7 cellular contexts compared by ENCODE assay signal in the genomic region with DNA sequence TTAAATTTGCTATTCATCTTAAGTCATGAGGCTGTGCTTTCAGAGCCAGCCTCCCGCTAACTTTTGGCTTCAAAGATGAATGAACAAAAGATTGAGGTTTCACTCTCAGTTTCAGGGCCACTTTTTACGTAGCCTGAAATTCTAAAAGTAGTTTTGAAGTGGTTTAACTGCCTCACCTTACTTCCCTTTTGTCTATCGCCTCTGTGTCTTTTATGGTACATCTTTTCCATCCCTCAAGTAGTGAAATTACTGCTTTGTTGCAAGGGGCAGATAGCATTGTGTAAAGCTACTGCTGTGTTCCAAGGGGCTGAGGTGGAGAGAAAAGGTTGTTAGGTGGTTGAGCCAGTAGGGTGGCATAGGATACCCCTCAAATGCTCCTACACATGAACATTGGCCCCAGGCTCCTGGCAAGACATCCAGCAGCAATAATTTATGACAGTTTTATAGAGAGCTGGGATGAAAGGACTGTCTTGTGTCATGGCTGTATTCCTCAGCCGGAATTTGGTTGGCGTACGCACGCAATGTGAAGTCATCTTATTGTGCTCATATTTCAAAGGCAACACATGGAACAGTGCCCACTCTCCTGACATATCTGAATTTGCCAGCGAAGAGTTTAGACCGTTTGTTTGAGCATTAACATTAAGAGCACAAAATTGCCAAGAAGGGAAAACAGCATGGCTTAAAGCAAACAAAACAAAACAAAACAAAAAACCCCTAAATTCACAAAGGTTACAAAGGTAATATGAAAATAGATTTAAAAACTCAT. TPM values are rescaled to one million over a fixed set of nuclear protein-coding genes. Genes with fewer than 3 reads are reported as not detected.
DNase-seq lines count a peak whose midpoint lies in the region; FAIRE-seq and TF ChIP-seq lines count a peak whose summit lies in the region.

No MANE protein-coding gene starts in this region.

- peak overlapping the region; percentile 6 for H2BK120ac ChIP-seq in mesendoderm (ENCODE audit: low read depth, low read length)

- peak overlapping the region; percentile 71 for H3K18ac ChIP-seq in mesendoderm (ENCODE audit: low read length)

- H3K4ac ChIP-seq in mesendoderm (ENCODE audit: low read depth, low read length): peak overlapping the region; percentile 42

- peaks cover 29% of the 10 kb centered on the region for H3F3A ChIP-seq in GM23248 (ENCODE audit: insufficient read depth)

- 7 to 8% methylated on average over 9 of the region's 9 CpGs for WGBS in GM23248 (ENCODE audit: low coverage in 1 of 2, low lambda C conversion rate in 2 of 2, missing lambda C conversion rate in 2 of 2), 2 experiments
- WGBS in mesendoderm (ENCODE audit: extremely low coverage, insufficient coverage, low lambda C conversion rate): no CpG with 5 or more reads among the region's 9 CpGs

- H3K27me3 ChIP-seq in GM23248 (replicated peaks; ENCODE audit: insufficient read depth) (no peaks in the 10 kb centered on the region), Karpas-422 (ENCODE audit: low read length) (0 out of 2 replicates have a peak, but pooled peaks cover 2% of the 10 kb centered on the region), mesendoderm (ENCODE audit: insufficient read depth, low read length, poor library complexity) (no peaks in the 10 kb centered on the region), brain microvascular endothelial cell (replicated peaks) (no peaks in the 10 kb centered on the region)

- no peak overlapping the region for H3K23ac ChIP-seq in mesendoderm (ENCODE audit: low read length)

- no peak overlapping the region for H4K5ac ChIP-seq in mesendoderm (ENCODE audit: low read length)

- no peaks in the 10 kb centered on the region for H3K79me2 ChIP-seq in GM23248 (ENCODE audit: insufficient read depth)
- H3K79me2 ChIP-seq in Karpas-422 (ENCODE audit: low read length): no peaks in the 10 kb centered on the region
- H3K79me2 ChIP-seq in mesendoderm (ENCODE audit: control insufficient read depth, insufficient read depth, low read length): no peaks in the 10 kb centered on the region

- no peaks in the 10 kb centered on the region for H3K9me3 ChIP-seq in GM23248 (ENCODE audit: low read depth)
- H3K9me3 ChIP-seq in Karpas-422 (ENCODE audit: low read length): no peaks in the 10 kb centered on the region

- H3K27ac ChIP-seq in GM23248 (peak overlapping the region; percentile 79), Karpas-422 (ENCODE audit: low read length) (peak overlapping the region; percentile 69), mesendoderm (ENCODE audit: low read depth, low read length) (peak overlapping the region; percentile 12), brain microvascular endothelial cell (no peak overlapping the region)

- H3K4me1 ChIP-seq in GM23248 (ENCODE audit: insufficient read depth): peaks cover 46% of the 10 kb centered on the region
- peaks cover 32% of the 10 kb centered on the region for H3K4me1 ChIP-seq in Karpas-422 (ENCODE audit: low read length)
- H3K4me1 ChIP-seq in mesendoderm (ENCODE audit: control insufficient read depth, low read depth, low read length): peaks cover 7% of the 10 kb centered on the region

- H2AFZ ChIP-seq in GM23248 (peak overlapping the region; percentile 76), Karpas-422 (ENCODE audit: low read length) (peak overlapping the region; percentile 99)

- H3K4me2 ChIP-seq in GM23248 (ENCODE audit: unreplicated experiment) (peak overlapping the region; percentile 82), Karpas-422 (ENCODE audit: low read depth, low read length, poor library complexity, severe bottlenecking) (peak overlapping the region; percentile 71), mesendoderm (ENCODE audit: low read length) (no peak overlapping the region)

- H3K9ac ChIP-seq in GM23248 (peak overlapping the region; percentile 63), Karpas-422 (ENCODE audit: low read length) (peak overlapping the region; percentile 49), mesendoderm (ENCODE audit: low read length) (no peak overlapping the region)

- H3K36me3 ChIP-seq in GM23248 (ENCODE audit: low read depth) (no peaks in the 10 kb centered on the region), Karpas-422 (ENCODE audit: insufficient read depth, low read length) (no peaks in the 10 kb centered on the region), mesendoderm (ENCODE audit: control insufficient read depth, insufficient read depth, low read length) (no peaks in the 10 kb centered on the region), brain microvascular endothelial cell (replicated peaks) (no peaks in the 10 kb centered on the region)

- TF ChIP-seq CTCF in brain microvascular endothelial cell (IDR thresholded peaks at IDR 0.05; ENCODE audit: low read depth, low read length, missing control alignments): no peak

- peak overlapping the region; percentile 58 for H3K4me3 ChIP-seq in GM23248
- H3K4me3 ChIP-seq in Karpas-422 (ENCODE audit: low read length): peak overlapping the region; percentile 54
- no peak overlapping the region for H3K4me3 ChIP-seq in mesendoderm (ENCODE audit: low read length)
- H3K4me3 ChIP-seq in brain microvascular endothelial cell (ENCODE audit: low read depth, low read length): no peak overlapping the region

- H3K79me1 ChIP-seq in mesendoderm (ENCODE audit: low read length): no peaks in the 10 kb centered on the region

- peak; percentile 94 for FAIRE-seq in GM18507 (lab: Jason Lieb, UNC)

- no peak overlapping the region for H2BK15ac ChIP-seq in mesendoderm (replicated peaks; ENCODE audit: low read depth)

- peak overlapping the region; percentile 7 for H2AK5ac ChIP-seq in mesendoderm (ENCODE audit: low read length)

- H3K56ac ChIP-seq in mesendoderm (ENCODE audit: low read length): peak overlapping the region; percentile 19

- DNase-seq in GM18507 (ENCODE audit: extremely low spot score, insufficient read length, low read depth): no peak
- DNase-seq in GM23248: peak; percentile 97
- peak; percentile 81 for DNase-seq in Karpas-422
- peak; percentile 52 for DNase-seq in activated T-cell treated with anti-CD3 and anti-CD28 coated beads, Interleukin-2, amount 50 U/mL, for 48 hours
- no peak for DNase-seq in mesendoderm
- no peak for DNase-seq in brain microvascular endothelial cell
- no peak for DNase-seq in SW 1271 (lab: John Stamatoyannopoulos, UW)

- H4K20me1 ChIP-seq in GM23248 (ENCODE audit: insufficient read depth): no peaks in the 10 kb centered on the region
- no peaks in the 10 kb centered on the region for H4K20me1 ChIP-seq in Karpas-422 (ENCODE audit: insufficient read depth, low read depth, low read length)

- no peak overlapping the region for H4K8ac ChIP-seq in mesendoderm (ENCODE audit: low read depth, low read length)

- peak overlapping the region; percentile 12 for H2BK5ac ChIP-seq in mesendoderm (ENCODE audit: low read length)

- in situ Hi-C loops in GM23248 (cut with MboI) (loop anchor here (25.0 kb wide), 1 partner anchor 886 kb away; no protein-coding TSS in a partner anchor), brain microvascular endothelial cell (cut with HindIII; ENCODE audit: low pct_ligation_motif_present, low sequenced_read_pairs) (no loop called here)

- no peaks in the 10 kb centered on the region for H3K9me2 ChIP-seq in GM23248 (ENCODE audit: insufficient read depth)
- H3K9me2 ChIP-seq in Karpas-422 (replicated peaks; ENCODE audit: insufficient read depth, low read length): no peaks in the 10 kb centered on the region

RNA-seq across cellular contexts. Expression of gene QPCT, which starts 32.2 kb away (rescaled TPM):
- 37.4 and 37.5 TPM in 2 replicates for total RNA-seq in GM23248 (2014; rRNA removed; shearing (Covaris generic))
- polyA plus RNA-seq in GM23248 (2016; fragmentation: Nextera tagmentation; extraction: Ambion mirVana): 48.5 and 51.4 TPM in 2 replicates
- total RNA-seq in Karpas-422 (2014; rRNA removed; shearing (Covaris generic); ENCODE audit: low replicate concordance): 4.8 and 8.8 TPM in 2 replicates
- 26.1 TPM for polyA plus RNA-seq in mesendoderm (2013, experiment 1 of 2)
- polyA plus RNA-seq in mesendoderm (2013, experiment 2 of 2): 24.8 TPM

RNA-seq across cellular contexts. Expression of gene PRKD3, which starts 52.0 kb away (rescaled TPM):
- total RNA-seq in GM23248 (2014; rRNA removed; shearing (Covaris generic)): 52.9 and 74.0 TPM in 2 replicates
- polyA plus RNA-seq in GM23248 (2016; fragmentation: Nextera tagmentation; extraction: Ambion mirVana): 16.7 and 19.7 TPM in 2 replicates
- total RNA-seq in Karpas-422 (2014; rRNA removed; shearing (Covaris generic); ENCODE audit: low replicate concordance): 10.8 and 20.8 TPM in 2 replicates
- polyA plus RNA-seq in mesendoderm (2013, experiment 1 of 2): 49.2 TPM
- polyA plus RNA-seq in mesendoderm (2013, experiment 2 of 2): 47.9 TPM

Comparison
In these comparisons a context has a peak if more than half of its experiments do, and no peak if none do; other contexts are left out.
1. DNase-seq: peak in GM23248 (single experiment), Karpas-422 (single experiment) and activated T-cell treated with anti-CD3 and anti-CD28 coated beads, Interleukin-2, amount 50 U/mL, for 48 hours (2 of 2); none in GM18507 (single experiment), mesendoderm (single experiment), brain microvascular endothelial cell (single experiment) and SW 1271 (0 of 2).
2. H3K4me3 ChIP-seq: peak in GM23248 (single experiment) and Karpas-422 (single experiment); none in mesendoderm (single experiment) and brain microvascular endothelial cell (single experiment).